Comparison of ENCODE assay signal across 8 cellular contexts in genomic region chr4:189941005-189941450, GRCh38. TPM values are rescaled to one million over a fixed set of nuclear protein-coding genes. Genes with fewer than 3 reads are reported as not detected.
DNase-seq lines count a peak whose midpoint lies in the region; ATAC-seq and TF ChIP-seq lines count a peak whose summit lies in the region.

No MANE protein-coding gene starts in this region.

- H4K20me1 ChIP-seq in BLaER1: 0 out of 2 replicates have a peak, but pooled peaks cover 14% of the 10 kb centered on the region

- H3K27ac ChIP-seq in BLaER1 (peak overlapping the region; percentile 82), HUES6 (ENCODE audit: low read depth, low read length) (no peak overlapping the region)
- peak overlapping the region; percentile 90 for H3K27ac ChIP-seq in naive thymus-derived CD4-positive, alpha-beta T cell (ENCODE audit: low read depth, low read length)

- H3K36me3 Mint-ChIP-seq in naive thymus-derived CD4-positive, alpha-beta T cell: peaks cover 12 to 55% (median 42%) of the 10 kb centered on the region in 5 donors

- intact Hi-C loops in naive thymus-derived CD4-positive, alpha-beta T cell (cut with micrococcal nuclease): no loop called here

- H3K4me1 Mint-ChIP-seq in naive thymus-derived CD4-positive, alpha-beta T cell: peaks cover 36 to 70% (median 58%) of the 10 kb centered on the region in 7 donors

- ATAC-seq in naive thymus-derived CD4-positive, alpha-beta T cell: no peak

- H3K36me3 ChIP-seq in BLaER1 (peaks cover 13% of the 10 kb centered on the region), HUES6 (ENCODE audit: control insufficient read depth, insufficient read depth, low read length) (no peaks in the 10 kb centered on the region)
- H3K36me3 ChIP-seq in naive thymus-derived CD4-positive, alpha-beta T cell (ENCODE audit: control insufficient read depth in 2 of 3, insufficient read depth in 3 of 3, low read length in 3 of 3): peaks cover 0 to 3% (median 0%) of the 10 kb centered on the region in 3 experiments

- H3K9me3 Mint-ChIP-seq in naive thymus-derived CD4-positive, alpha-beta T cell: peaks cover 4 to 39% (median 13%) of the 10 kb centered on the region in 11 donors

- TF ChIP-seq CTCF in choroid plexus epithelial cell (conservative IDR thresholded peaks at IDR 0.05; ENCODE audit: low read depth, low read length): no peak

- H3K4me2 ChIP-seq in BLaER1: peak overlapping the region; percentile 72

- no peaks in the 10 kb centered on the region; the same call in 1 of the 2 replicates for H3K9me3 ChIP-seq in BLaER1
- peaks cover 3% of the 10 kb centered on the region; the same call in 1 of the 2 replicates for H3K9me3 ChIP-seq in HUES6 (ENCODE audit: control insufficient read depth, insufficient read depth, low read depth, low read length)
- no peaks in the 10 kb centered on the region for H3K9me3 ChIP-seq in naive thymus-derived CD4-positive, alpha-beta T cell (ENCODE audit: control insufficient read depth in 2 of 3, low read length in 3 of 3)

- peaks cover 14% of the 10 kb centered on the region for H3K4me1 ChIP-seq in BLaER1
- no peaks in the 10 kb centered on the region for H3K4me1 ChIP-seq in HUES6 (ENCODE audit: control insufficient read depth, insufficient read depth, low read length)
- peaks cover 24 to 25% of the 10 kb centered on the region in 2 donors for H3K4me1 ChIP-seq in naive thymus-derived CD4-positive, alpha-beta T cell (ENCODE audit: control insufficient read depth in 2 of 2, insufficient read depth in 2 of 2, low read length in 2 of 2)

- peak overlapping the region; percentile 85 for H3K4me3 ChIP-seq in BLaER1
- peak overlapping the region; percentile 100 for H3K4me3 ChIP-seq in HUES6 (ENCODE audit: low read depth, low read length)
- H3K4me3 ChIP-seq in choroid plexus epithelial cell (ENCODE audit: low read depth, low read length): peak overlapping the region; percentile 77
- H3K4me3 ChIP-seq in naive thymus-derived CD4-positive, alpha-beta T cell (ENCODE audit: low read length): peak overlapping the region; percentile 97

- H3K27me3 Mint-ChIP-seq in naive thymus-derived CD4-positive, alpha-beta T cell: peaks cover 0 to 2% (median 0%) of the 10 kb centered on the region in 5 donors

- peak overlapping the region; percentile 86 to 98 (median 97) for H3K27ac Mint-ChIP-seq in naive thymus-derived CD4-positive, alpha-beta T cell

- DNase-seq in choroid plexus epithelial cell (ENCODE audit: low read depth) (peak; percentile 0), NCI-H1092 treated with DMSO at 0.1 percent for 48 hours (lab: John Stamatoyannopoulos, UW) (no peak), glomerular visceral epithelial cell (ENCODE audit: extremely low spot score) (no peak), SHP77 (lab: John Stamatoyannopoulos, UW) (no peak), NCI-H2196 (lab: John Stamatoyannopoulos, UW; ENCODE audit: unreplicated experiment) (no peak)
- DNase-seq in naive thymus-derived CD4-positive, alpha-beta T cell: peak in 1 of 9 donors; percentile 33

- H3K27me3 ChIP-seq in BLaER1 (no peaks in the 10 kb centered on the region), HUES6 (ENCODE audit: control insufficient read depth, insufficient read depth, low read length) (no peaks in the 10 kb centered on the region)
- H3K27me3 ChIP-seq in naive thymus-derived CD4-positive, alpha-beta T cell (ENCODE audit: control insufficient read depth in 2 of 2, insufficient read depth in 2 of 2, low read length in 2 of 2): no peaks in the 10 kb centered on the region

- CTCF ChIA-PET in naive thymus-derived CD4-positive, alpha-beta T cell (lab: Charles Lee): no interaction called here

- POLR2A ChIA-PET in naive thymus-derived CD4-positive, alpha-beta T cell (lab: Charles Lee): interaction anchor here (1.2 kb wide), 1 partner anchor 9 kb away, joined by 3 read pairs; no protein-coding TSS in a partner anchor

- peak overlapping the region; percentile 86 to 98 (median 95) for H3K4me3 Mint-ChIP-seq in naive thymus-derived CD4-positive, alpha-beta T cell

- peak overlapping the region; percentile 88 for H3K9ac ChIP-seq in BLaER1
- peak overlapping the region; percentile 90 for H3K9ac ChIP-seq in HUES6 (ENCODE audit: low read length)

RNA-seq across cellular contexts. Expression of gene FRG1, which starts 0.4 kb away (rescaled TPM):
- 10 to 100 TPM; 45.0 to 75.0 (median 55.2) TPM for total RNA-seq in naive thymus-derived CD4-positive, alpha-beta T cell
- polyA plus RNA-seq in naive thymus-derived CD4-positive, alpha-beta T cell: 10 to 100 TPM; 54.4 to 55.1 TPM
